27 cellular contexts compared by ENCODE assay signal in genomic region chr1:237279629-237280028, GRCh38.
"Had no signal": no experiment of that assay in that cellular context is flagged by ENCODE, and none has a peak within 500 bp of the region (broad histone marks: within the 10 kb centered on the region; RNA-seq: fewer than 3 reads in every experiment).

No MANE protein-coding gene starts in this region.

- DNase-seq: activated CD4-positive, alpha-beta T cell treated with anti-CD3 and anti-CD28 coated beads for 36 hours; activated CD4-positive, CD25-positive, alpha-beta regulatory T cell; activated naive CD4-positive, alpha-beta T cell; activated T-cell treated with anti-CD3 and anti-CD28 coated beads for 4 hours; activated T-cell treated with anti-CD3 and anti-CD28 coated beads, Interleukin-2, amount 50 U/mL, for 72 hours; cortex of kidney; endodermal cell; foreskin fibroblast; heart right ventricle; left colon; natural killer cell; occipital lobe; right cardiac atrium; stimulated activated CD4-positive, alpha-beta T cell treated with anti-CD3 and anti-CD28 coated beads, Interleukin-15, amount 100 ng/mL, for 24 hours; stimulated activated CD4-positive, alpha-beta T cell treated with anti-CD3 and anti-CD28 coated beads, Interleukin-2, amount 100 ng/mL, for 24 hours; stimulated activated naive B cell treated with anti-CD40 and anti-IgM and Interleukin-4, amounts not matched to agents 10 μg/mL and 1 μg/mL and 100 μg/mL, for 72 hours; stomach; T-helper 2 cell; trophoblast cell had no signal

- ATAC-seq: activated CD4-positive, alpha-beta T cell treated with anti-CD3 and anti-CD28 coated beads for 36 hours; activated naive CD4-positive, alpha-beta T cell treated with anti-CD3 and anti-CD28 coated beads, Interleukin-2, amount 50 U/mL, for 72 hours; activated T-cell treated with anti-CD3 and anti-CD28 coated beads, Interleukin-2, amount 50 U/mL, for 72 hours; esophagus mucosa; heart right ventricle; left colon; natural killer cell; right cardiac atrium; stimulated activated naive B cell treated with anti-CD40 and anti-IgM and Interleukin-4, amounts not matched to agents 10 μg/mL and 1 μg/mL and 100 μg/mL, for 72 hours had no signal

- H3K27ac ChIP-seq: heart right ventricle, neural progenitor cell, parathyroid adenoma, stomach, thoracic aorta had no signal

- H3K79me2 ChIP-seq: parathyroid adenoma had no signal

- H3K36me3 ChIP-seq: neural progenitor cell, stomach, thoracic aorta had no signal

- H3K27me3 ChIP-seq: heart right ventricle, neural progenitor cell, stomach had no signal

- FAIRE-seq: bronchial epithelial cell, keratinocyte, urothelium cell line had no signal

- H3K4me2 ChIP-seq: neural progenitor cell had no signal

- H2AFZ ChIP-seq: neural progenitor cell, parathyroid adenoma had no signal

- H3K4me3 ChIP-seq: heart right ventricle, neural progenitor cell, stomach, thoracic aorta had no signal

- H3K9ac ChIP-seq: neural progenitor cell, parathyroid adenoma had no signal

- H3K9me3 ChIP-seq: heart right ventricle, stomach, thoracic aorta had no signal

- H3K4me1 ChIP-seq: parathyroid adenoma, stomach had no signal
